In the genomic region with DNA sequence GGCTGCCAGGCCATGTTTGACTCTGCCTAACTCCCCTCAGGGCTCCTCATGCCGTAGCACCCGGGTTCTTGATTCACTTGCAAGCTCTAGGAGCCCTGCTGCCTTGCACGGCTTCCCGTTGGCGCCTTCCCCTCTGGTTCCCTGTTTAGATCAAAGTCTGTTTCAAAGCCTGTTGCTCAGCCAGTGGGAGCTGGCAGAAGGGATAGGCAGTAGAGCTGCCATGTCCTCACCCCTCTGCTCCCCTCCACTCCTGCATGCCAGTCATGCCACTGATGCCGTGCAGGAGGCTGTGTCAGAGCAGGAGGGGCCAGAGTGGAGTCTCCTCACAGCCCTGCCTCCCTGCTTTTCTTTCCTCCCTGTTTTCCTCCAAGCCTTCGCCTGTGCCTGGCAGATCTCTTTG, we compare ENCODE assay signal across 16 cellular contexts. TPM values are rescaled to one million over a fixed set of nuclear protein-coding genes. Genes with fewer than 3 reads are reported as not detected.
DNase-seq lines count a peak whose midpoint lies in the region; ATAC-seq and TF ChIP-seq lines count a peak whose summit lies in the region.
"Had no signal": no experiment of that assay in that cellular context is flagged by ENCODE, and none has a peak within 500 bp of the region (broad histone marks: within the 10 kb centered on the region; RNA-seq: fewer than 3 reads in every experiment).

No MANE protein-coding gene starts in this region.

- no peak for TF ChIP-seq POLR2A in prostate gland (IDR thresholded peaks at IDR 0.05)

- DNase-seq in M059J (ENCODE audit: low read depth) (peak; percentile 13), coronary artery (ENCODE audit: low spot score) (peak; percentile 73), left lobe of liver (ENCODE audit: low spot score) (peak; percentile 60), substantia nigra (lab: John Stamatoyannopoulos, UW) (peak in 16 of 49 donors; percentile 9 to 37 (median 24)), prostate gland (ENCODE audit: low spot score) (no peak), SIG-M5 treated with dmso at 0.1 percent for 504 hours (lab: John Stamatoyannopoulos, UW; ENCODE audit: unreplicated experiment) (no peak)
- DNase-seq: cerebellar nuclear complex, gastrocnemius medialis, NCI-H2081, testis had no signal

- no peaks in the 10 kb centered on the region for H3K9me3 ChIP-seq in prostate gland
- H3K9me3 ChIP-seq: gastrocnemius medialis, testis had no signal

- H3K36me3 ChIP-seq in prostate gland, result no peaks in the 10 kb centered on the region
- H3K36me3 ChIP-seq: gastrocnemius medialis had no signal

- intact Hi-C loops in prostate gland (cut with DNase I), result loop anchor here (5.0 kb wide), 1 partner anchor 65 kb away; no protein-coding TSS in a partner anchor

- peak overlapping the region; percentile 1 to 82 for H3K27ac ChIP-seq in coronary artery
- peak overlapping the region; percentile 40 for H3K27ac ChIP-seq in substantia nigra (ENCODE audit: low read depth, low read length, poor library complexity, severe bottlenecking)
- no peak overlapping the region for H3K27ac ChIP-seq in prostate gland
- H3K27ac ChIP-seq: gastrocnemius medialis, KMS-11 had no signal

- no peak overlapping the region for H3K4me3 ChIP-seq in coronary artery
- H3K4me3 ChIP-seq in prostate gland, result no peak overlapping the region
- H3K4me3 ChIP-seq: gastrocnemius medialis, testis had no signal

- no peaks in the 10 kb centered on the region for H3K27me3 ChIP-seq in prostate gland (replicated peaks; ENCODE audit: insufficient read depth)
- H3K27me3 ChIP-seq: gastrocnemius medialis, testis had no signal

- H3K4me1 ChIP-seq in prostate gland (replicated peaks), result no peaks in the 10 kb centered on the region
- H3K4me1 ChIP-seq: gastrocnemius medialis had no signal

- TF ChIP-seq CTCF in coronary artery (IDR thresholded peaks at IDR 0.05), result no peak
- TF ChIP-seq CTCF in prostate gland (IDR thresholded peaks at IDR 0.05), result no peak

- ATAC-seq in left lobe of liver (peak; percentile 58), GM19035 (IDR thresholded peaks at IDR 0.05; ENCODE audit: unreplicated experiment) (no peak)
- ATAC-seq: gastrocnemius medialis, HCT116 had no signal

- WGBS in prostate gland, result 43% methylated on average over 7 of the region's 7 CpGs

RNA-seq across cellular contexts. Expression of gene HMGCS2, which starts 26.5 kb away (rescaled TPM):
- not detected in 2 replicates for total RNA-seq in M059J (2014; rRNA removed; shearing (Covaris generic))
- total RNA-seq in left lobe of liver, result 867 TPM
- 10 to 100 TPM in 1 of 2 donors, 1 to 10 TPM in 1; 4.6 to 21.5 TPM for total RNA-seq in prostate gland
- total RNA-seq: activated T-helper 2 cell treated with anti-CD3 and anti-CD28 coated beads, Interferon-gamma antibody, Interleukin-2, Interleukin-4, amounts not matched to agents 10 μg/mL and 5 μg/mL and 100 μg/mL, durations not matched to agents 14 hours and 24 hours and 36 hours; lung microvascular endothelial cell; pulmonary artery endothelial cell had no signal

RNA-seq across cellular contexts. Expression of gene PHGDH, which starts 30.5 kb away (rescaled TPM):
- total RNA-seq in M059J (2014; rRNA removed; shearing (Covaris generic)), result 35.5 and 52.1 TPM in 2 replicates
- total RNA-seq in left lobe of liver (76.3 TPM), prostate gland (100 to 1,000 TPM; 185 to 307 TPM)

Comparison
In these comparisons a context has a peak if more than half of its experiments do, and no peak if none do; other contexts are left out.
1. DNase-seq: peak in M059J (single experiment), coronary artery (single experiment) and left lobe of liver (single experiment); none in prostate gland (single experiment) and SIG-M5 treated with dmso at 0.1 percent for 504 hours (single experiment).
2. H3K27ac ChIP-seq: peak in coronary artery (2 of 2) and substantia nigra (single experiment); none in prostate gland (0 of 2).
3. RNA of gene HMGCS2, which starts 26.5 kb away (total RNA-seq): 867 TPM in left lobe of liver (single experiment); 4.6 to 21.5 TPM in prostate gland and not detected in M059J; every median in the first group is over 10 times any median in the second.